Comparison of ENCODE assay signal across 11 cellular contexts in genomic region chr10:100569687-100570517, GRCh38. TPM values are rescaled to one million over a fixed set of nuclear protein-coding genes. Genes with fewer than 3 reads are reported as not detected.
DNase-seq lines count a peak whose midpoint lies in the region; ATAC-seq and TF ChIP-seq lines count a peak whose summit lies in the region.
"Had no signal": no experiment of that assay in that cellular context is flagged by ENCODE, and none has a peak within 500 bp of the region (broad histone marks: within the 10 kb centered on the region; RNA-seq: fewer than 3 reads in every experiment).

No MANE protein-coding gene starts in this region.

- TF ChIP-seq CTCF in RWPE2 (IDR thresholded peaks at IDR 0.05; ENCODE audit: poor library complexity, severe bottlenecking) = peak; percentile 6

- H3K36me3 ChIP-seq in RWPE2 (ENCODE audit: low read depth) (no peaks in the 10 kb centered on the region), iPS-15b (ENCODE audit: control insufficient read depth, insufficient read depth, low read length) (no peaks in the 10 kb centered on the region)

- H3K4me3 ChIP-seq in RWPE2 (ENCODE audit: severe bottlenecking) = no peak overlapping the region
- peak overlapping the region; percentile 72 for H3K4me3 ChIP-seq in iPS-15b (ENCODE audit: low read depth, low read length)
- H3K4me3 ChIP-seq in skeletal muscle cell (ENCODE audit: low read depth, low read length) = peak overlapping the region; percentile 5

- no peaks in the 10 kb centered on the region for H3K4me1 ChIP-seq in RWPE2 (ENCODE audit: insufficient read depth, poor library complexity, severe bottlenecking)
- H3K4me1 ChIP-seq in iPS-15b (ENCODE audit: control insufficient read depth, insufficient read depth, low read length) = no peaks in the 10 kb centered on the region

- no peak overlapping the region for H3K4me3 Mint-ChIP-seq in activated CD8-positive, alpha-beta memory T cell treated with anti-CD3 and anti-CD28 coated beads, Interleukin-2, amount 10 ng/mL, durations not matched to agents 7 days and 5 days
- H3K4me3 Mint-ChIP-seq: activated CD4-positive, alpha-beta memory T cell treated with anti-CD3 and anti-CD28 coated beads, Interleukin-2, amount 10 ng/mL, durations not matched to agents 7 days and 5 days; memory B cell had no signal

- peak; percentile 47 for DNase-seq in activated CD8-positive, alpha-beta memory T cell treated with anti-CD3 and anti-CD28 coated beads for 24 hours
- DNase-seq in activated CD8-positive, alpha-beta memory T cell treated with anti-CD3 and anti-CD28 coated beads, Interleukin-2, amount 10 ng/mL, durations not matched to agents 7 days and 5 days = no peak
- DNase-seq in RWPE2 (ENCODE audit: low spot score) = no peak
- DNase-seq in skeletal muscle cell (ENCODE audit: low read depth) = no peak
- DNase-seq in NK-92 treated with Interleukin-12 subunit alpha and Interleukin-12 subunit beta, amount 100 ng/mL, for 24 hours (lab: John Stamatoyannopoulos, UW) = no peak
- DNase-seq in medulla oblongata (ENCODE audit: extremely low spot score) = no peak
- no peak for DNase-seq in HK-2 (ENCODE audit: unreplicated experiment)
- DNase-seq: activated CD4-positive, alpha-beta memory T cell treated with anti-CD3 and anti-CD28 coated beads, Interleukin-2, amount 10 ng/mL, durations not matched to agents 7 days and 5 days; small intestine had no signal

- no peaks in the 10 kb centered on the region for H3K36me3 Mint-ChIP-seq in activated CD8-positive, alpha-beta memory T cell treated with anti-CD3 and anti-CD28 coated beads, Interleukin-2, amount 10 ng/mL, durations not matched to agents 7 days and 5 days
- H3K36me3 Mint-ChIP-seq: memory B cell had no signal

- ATAC-seq in activated CD8-positive, alpha-beta memory T cell treated with anti-CD3 and anti-CD28 coated beads, Interleukin-2, amount 10 ng/mL, durations not matched to agents 7 days and 5 days = no peak
- no peak for ATAC-seq in RWPE2 (ENCODE audit: low read depth)

- no peaks in the 10 kb centered on the region for H3K9me3 Mint-ChIP-seq in activated CD8-positive, alpha-beta memory T cell treated with anti-CD3 and anti-CD28 coated beads, Interleukin-2, amount 10 ng/mL, durations not matched to agents 7 days and 5 days (ENCODE audit: low read depth)
- H3K9me3 Mint-ChIP-seq: activated CD4-positive, alpha-beta memory T cell treated with anti-CD3 and anti-CD28 coated beads, Interleukin-2, amount 10 ng/mL, durations not matched to agents 7 days and 5 days; memory B cell had no signal

- no peak overlapping the region for H3K27ac ChIP-seq in RWPE2 (ENCODE audit: poor library complexity, severe bottlenecking)

- peak overlapping the region; percentile 76 for H3K9ac ChIP-seq in iPS-15b (ENCODE audit: low read depth, low read length)

- H3K27ac Mint-ChIP-seq in activated CD8-positive, alpha-beta memory T cell treated with anti-CD3 and anti-CD28 coated beads, Interleukin-2, amount 10 ng/mL, durations not matched to agents 7 days and 5 days = no peak overlapping the region
- H3K27ac Mint-ChIP-seq: activated CD4-positive, alpha-beta memory T cell treated with anti-CD3 and anti-CD28 coated beads, Interleukin-2, amount 10 ng/mL, durations not matched to agents 7 days and 5 days; memory B cell had no signal

- peaks cover 14% of the 10 kb centered on the region for H3K27me3 Mint-ChIP-seq in activated CD8-positive, alpha-beta memory T cell treated with anti-CD3 and anti-CD28 coated beads, Interleukin-2, amount 10 ng/mL, durations not matched to agents 7 days and 5 days

- CTCF ChIA-PET in activated CD8-positive, alpha-beta memory T cell treated with anti-CD3 and anti-CD28 coated beads, Interleukin-2, amount 10 ng/mL, durations not matched to agents 7 days and 5 days (lab: Charles Lee) = interaction anchor here (1.4 kb wide), 1 partner anchor 8 kb away, joined by 4 read pairs; no protein-coding TSS in a partner anchor

- H3K9me3 ChIP-seq in RWPE2 (ENCODE audit: severe bottlenecking) = no peaks in the 10 kb centered on the region
- no peaks in the 10 kb centered on the region for H3K9me3 ChIP-seq in iPS-15b (ENCODE audit: control insufficient read depth, insufficient read depth, low read length)

- peaks cover 56% of the 10 kb centered on the region for H3K27me3 ChIP-seq in RWPE2 (ENCODE audit: insufficient read depth, poor library complexity, severe bottlenecking)
- peaks cover 45% of the 10 kb centered on the region for H3K27me3 ChIP-seq in iPS-15b (ENCODE audit: control insufficient read depth, insufficient read depth, low read length)

- peaks cover 3% of the 10 kb centered on the region for H3K4me1 Mint-ChIP-seq in activated CD8-positive, alpha-beta memory T cell treated with anti-CD3 and anti-CD28 coated beads, Interleukin-2, amount 10 ng/mL, durations not matched to agents 7 days and 5 days
- H3K4me1 Mint-ChIP-seq: memory B cell had no signal

RNA-seq across cellular contexts. Expression of gene HIF1AN, which starts 34.2 kb away (rescaled TPM):
- 10 to 100 TPM; 49.2 to 53.6 TPM for total RNA-seq in activated CD8-positive, alpha-beta memory T cell treated with anti-CD3 and anti-CD28 coated beads, Interleukin-2, amount 10 ng/mL, durations not matched to agents 7 days and 5 days

RNA-seq across cellular contexts. Expression of gene NDUFB8, which starts 40.2 kb away (rescaled TPM):
- total RNA-seq in activated CD8-positive, alpha-beta memory T cell treated with anti-CD3 and anti-CD28 coated beads, Interleukin-2, amount 10 ng/mL, durations not matched to agents 7 days and 5 days = 100 to 1,000 TPM; 268 to 300 TPM

RNA-seq across cellular contexts. Expression of gene SEC31B, which starts 50.2 kb away (rescaled TPM):
- total RNA-seq in activated CD8-positive, alpha-beta memory T cell treated with anti-CD3 and anti-CD28 coated beads, Interleukin-2, amount 10 ng/mL, durations not matched to agents 7 days and 5 days = 100 to 1,000 TPM in 1 of 2 experiments, 10 to 100 TPM in 1; 42.9 to 120 TPM
